In genomic region chr6:6918216-6918983, GRCh38 we compare ENCODE assay signal across 9 cellular contexts.
DNase-seq lines count a peak whose midpoint lies in the region; ATAC-seq and TF ChIP-seq lines count a peak whose summit lies in the region.
"Had no signal": no experiment of that assay in that cellular context is flagged by ENCODE, and none has a peak within 500 bp of the region (broad histone marks: within the 10 kb centered on the region; RNA-seq: fewer than 3 reads in every experiment).

No MANE protein-coding gene starts in this region.

- H3F3A ChIP-seq in smooth muscle cell (ENCODE audit: low read depth) = no peaks in the 10 kb centered on the region

- no peaks in the 10 kb centered on the region for H3K79me2 ChIP-seq in smooth muscle cell (ENCODE audit: low read depth)

- H3K27ac ChIP-seq in colonic mucosa (no peak overlapping the region), SJCRH30 (no peak overlapping the region), smooth muscle cell (ENCODE audit: low read depth) (no peak overlapping the region)
- H3K27ac ChIP-seq: heart right ventricle had no signal

- H3K9ac ChIP-seq in colonic mucosa (ENCODE audit: low read depth in 2 of 2, low read length in 2 of 2) (no peak overlapping the region), smooth muscle cell (ENCODE audit: low read depth) (no peak overlapping the region)

- H3K36me3 ChIP-seq in colonic mucosa (no peaks in the 10 kb centered on the region), SJCRH30 (no peaks in the 10 kb centered on the region), smooth muscle cell (ENCODE audit: low read depth) (no peaks in the 10 kb centered on the region)
- H3K36me3 ChIP-seq: heart right ventricle had no signal

- no peak overlapping the region for H3K4me2 ChIP-seq in smooth muscle cell

- H2AFZ ChIP-seq in smooth muscle cell (ENCODE audit: low read depth) = no peak overlapping the region

- no peak overlapping the region for H3K4me3 ChIP-seq in colonic mucosa
- no peak overlapping the region for H3K4me3 ChIP-seq in SJCRH30
- H3K4me3 ChIP-seq in smooth muscle cell = no peak overlapping the region
- H3K4me3 ChIP-seq: heart right ventricle had no signal

- DNase-seq in GM04503 (ENCODE audit: low read depth) (peak; percentile 22), kidney tubule cell (ENCODE audit: low spot score) (peak; percentile 80), colonic mucosa (no peak), SJCRH30 (no peak), smooth muscle cell (lab: John Stamatoyannopoulos, UW; ENCODE audit: unreplicated experiment) (no peak)
- DNase-seq in activated CD8-positive, alpha-beta memory T cell treated with anti-CD3 and anti-CD28 coated beads for 24 hours = peak; percentile 81
- DNase-seq: heart right ventricle had no signal

- ATAC-seq in GM21423 (IDR thresholded peaks at IDR 0.05; ENCODE audit: unreplicated experiment) (peak; percentile 61), HG03575 (IDR thresholded peaks at IDR 0.05; ENCODE audit: extremely low read depth, insufficient number of reproducible peaks, low FRiP score, unreplicated experiment) (peak; percentile 82)

- TF ChIP-seq CTCF in colonic mucosa (IDR thresholded peaks at IDR 0.05) (no peak), smooth muscle cell (IDR thresholded peaks at IDR 0.05; ENCODE audit: borderline replicate concordance, insufficient read depth, poor library complexity, severe bottlenecking) (no peak)

- no peaks in the 10 kb centered on the region for H3K4me1 ChIP-seq in colonic mucosa
- H3K4me1 ChIP-seq in SJCRH30 = 0 out of 2 replicates have a peak, but pooled peaks cover 3% of the 10 kb centered on the region
- peaks cover 9% of the 10 kb centered on the region for H3K4me1 ChIP-seq in smooth muscle cell (ENCODE audit: low read depth)

- intact Hi-C loops in colonic mucosa (cut with DNase I) = no loop called here

- H3K27me3 ChIP-seq in colonic mucosa (no peaks in the 10 kb centered on the region), SJCRH30 (no peaks in the 10 kb centered on the region), smooth muscle cell (ENCODE audit: low read depth) (no peaks in the 10 kb centered on the region)
- H3K27me3 ChIP-seq: heart right ventricle had no signal

- no peaks in the 10 kb centered on the region for H4K20me1 ChIP-seq in smooth muscle cell (ENCODE audit: low read depth)

- WGBS in smooth muscle cell (ENCODE audit: low lambda C conversion rate) = 48% methylated on average over 12 of the region's 12 CpGs

- H3K9me3 ChIP-seq in colonic mucosa (no peaks in the 10 kb centered on the region), SJCRH30 (replicated peaks) (no peaks in the 10 kb centered on the region), smooth muscle cell (replicated peaks; ENCODE audit: low read depth) (no peaks in the 10 kb centered on the region)

Comparison
In these comparisons a context has a peak if more than half of its experiments do, and no peak if none do; other contexts are left out.
1. DNase-seq: peak in GM04503 (single experiment), activated CD8-positive, alpha-beta memory T cell treated with anti-CD3 and anti-CD28 coated beads for 24 hours (single experiment) and kidney tubule cell (single experiment); none in colonic mucosa (single experiment), SJCRH30 (0 of 2) and smooth muscle cell (single experiment).